Comparison of ENCODE assay signal across 13 cellular contexts in genomic region chr4:10765386-10765785, GRCh38.
DNase-seq lines count a peak whose midpoint lies in the region; TF ChIP-seq lines count a peak whose summit lies in the region.
"Had no signal": no experiment of that assay in that cellular context is flagged by ENCODE, and none has a peak within 500 bp of the region (broad histone marks: within the 10 kb centered on the region; RNA-seq: fewer than 3 reads in every experiment).

No MANE protein-coding gene starts in this region.

- DNase-seq in DMS53 treated with DMSO at 0.1 percent for 48 hours (lab: John Stamatoyannopoulos, UW; ENCODE audit: unreplicated experiment) (peak; percentile 78), NCI-H2171 treated with DMSO at 0.1 percent for 48 hours (lab: John Stamatoyannopoulos, UW) (peak; percentile 63), epidermal melanocyte (ENCODE audit: insufficient read length, low spot score) (peak; percentile 30), GM13976 (ENCODE audit: low spot score) (no peak)
- no peak for DNase-seq in stimulated activated CD4-positive, alpha-beta T cell treated with anti-CD3 and anti-CD28 coated beads, Interleukin-4, amount 100 ng/mL, for 24 hours
- DNase-seq in activated effector memory CD4-positive, alpha-beta T cell treated with anti-CD3 and anti-CD28 coated beads, Interleukin-2, amount 50 U/mL, for 16 hours, result no peak
- DNase-seq: ACHN; CD4-positive, CD25-positive, alpha-beta regulatory T cell; DMS153; GF-D8; GM23248 had no signal

- no peak for TF ChIP-seq CTCF in 22Rv1 (IDR thresholded peaks at IDR 0.05)
- no peak for TF ChIP-seq CTCF in GM13976 (IDR thresholded peaks at IDR 0.05; ENCODE audit: borderline replicate concordance, control extremely low read depth, extremely low read depth, insufficient read depth, missing control alignments)

- H3K27ac ChIP-seq in 22Rv1, result peak overlapping the region; percentile 59
- H3K27ac ChIP-seq: BLaER1 treated with 17β-estradiol and CSF1 and Interleukin-3, amounts not matched to agents 10 nM and 100 nM; GM23248 had no signal

- in situ Hi-C loops in GM13976 (cut with MboI; ENCODE audit: low sequenced_read_pairs, unreplicated experiment), result no loop called here

Comparison
In these comparisons a context has a peak if more than half of its experiments do, and no peak if none do; other contexts are left out.
1. DNase-seq: peak in DMS53 treated with DMSO at 0.1 percent for 48 hours (single experiment), NCI-H2171 treated with DMSO at 0.1 percent for 48 hours (single experiment) and epidermal melanocyte (single experiment); none in stimulated activated CD4-positive, alpha-beta T cell treated with anti-CD3 and anti-CD28 coated beads, Interleukin-4, amount 100 ng/mL, for 24 hours (single experiment), activated effector memory CD4-positive, alpha-beta T cell treated with anti-CD3 and anti-CD28 coated beads, Interleukin-2, amount 50 U/mL, for 16 hours (single experiment) and GM13976 (single experiment).